Comparison of ENCODE assay signal across 1 cellular context in genomic region chr5:112860929-112861637, GRCh38.
TF ChIP-seq lines count a peak whose summit lies in the region.

Gene SRP19, plus strand, starts transcription at chr5:112861287. Its CDS starts 90 bp downstream, at chr5:112861377.

TF ChIP-seq in HepG2, 621 proteins besides CTCF, POLR2A, EP300 and RAD21 (continued from another document and continues in another):
- TF ChIP-seq ZNF407 (CRISPR knock-in tag; IDR thresholded peaks at IDR 0.05; ENCODE audit: not compliant biosample characterization) (no peak), RBM22 (optimal IDR thresholded peaks at IDR 0.05; ENCODE audit: low read length) (no peak), NFYB (CRISPR knock-in tag; IDR thresholded peaks at IDR 0.05) (peak; percentile 89), MXI1 (IDR thresholded peaks at IDR 0.05; ENCODE audit: borderline replicate concordance, low read depth, low read length) (peak; percentile 82; the same call in 2 of the 3 replicates), KDM4B (CRISPR knock-in tag; IDR thresholded peaks at IDR 0.05) (peak; percentile 8; the same call in 1 of the 2 replicates), DBP (CRISPR knock-in tag; IDR thresholded peaks at IDR 0.05; ENCODE audit: not compliant biosample characterization) (peak; percentile 95), CREM (IDR thresholded peaks at IDR 0.05) (peak; percentile 91), CREM (CRISPR knock-in tag; IDR thresholded peaks at IDR 0.05) (no peak; the same call in 1 of the 2 replicates), SIX1 (CRISPR knock-in tag; IDR thresholded peaks at IDR 0.05; ENCODE audit: borderline replicate concordance) (no peak), TAF15 (IDR thresholded peaks at IDR 0.05; ENCODE audit: low read depth, low read length, poor library complexity, severe bottlenecking) (no peak), TOE1 (CRISPR knock-in tag; IDR thresholded peaks at IDR 0.05) (peak; percentile 85), ZNF740 (CRISPR knock-in tag; IDR thresholded peaks at IDR 0.05) (peak; percentile 73; the same call in 1 of the 2 replicates), STAG1 (CRISPR knock-in tag; IDR thresholded peaks at IDR 0.05) (no peak), ZNF296 (CRISPR knock-in tag; conservative IDR thresholded peaks at IDR 0.05) (no peak), ZNF510 (CRISPR knock-in tag; IDR thresholded peaks at IDR 0.05; ENCODE audit: low read depth) (peak; percentile 48; the same call in 1 of the 2 replicates), ONECUT2 (CRISPR knock-in tag; IDR thresholded peaks at IDR 0.05) (peak; percentile 61; the same call in 1 of the 2 replicates), ZNF768 (CRISPR knock-in tag; IDR thresholded peaks at IDR 0.05) (peak; percentile 64), TAF1 (CRISPR knock-in tag; IDR thresholded peaks at IDR 0.05) (peak; percentile 68; the same call in 1 of the 2 replicates), TFDP2 (CRISPR knock-in tag; IDR thresholded peaks at IDR 0.05) (peak; percentile 94), CENPBD1 (CRISPR knock-in tag; IDR thresholded peaks at IDR 0.05; ENCODE audit: borderline replicate concordance, low read depth) (peak; percentile 77; the same call in 1 of the 2 replicates), ZFP1 (CRISPR knock-in tag; IDR thresholded peaks at IDR 0.05) (peak; percentile 81; the same call in 1 of the 2 replicates), CREB3 (CRISPR knock-in tag; IDR thresholded peaks at IDR 0.05) (peak; percentile 98), ZMYM2 (CRISPR knock-in tag; IDR thresholded peaks at IDR 0.05) (peak; percentile 77; the same call in 1 of the 2 replicates), MEIS1 (CRISPR knock-in tag; IDR thresholded peaks at IDR 0.05; ENCODE audit: borderline replicate concordance) (peak; percentile 68; the same call in 1 of the 2 replicates), REXO4 (CRISPR knock-in tag; IDR thresholded peaks at IDR 0.05; ENCODE audit: borderline replicate concordance) (peak; percentile 91; the same call in 1 of the 2 replicates), HNF4A (CRISPR knock-in tag; IDR thresholded peaks at IDR 0.05) (0 out of 2 replicates have a peak, but pooled peaks have one; percentile 20), TSC22D2 (CRISPR knock-in tag; IDR thresholded peaks at IDR 0.05; ENCODE audit: borderline replicate concordance) (peak; percentile 87), ZNF143 (CRISPR knock-in tag; IDR thresholded peaks at IDR 0.05) (peak; percentile 44; the same call in 1 of the 2 replicates), CEBPG (CRISPR knock-in tag; IDR thresholded peaks at IDR 0.05) (peak; percentile 42; the same call in 1 of the 2 replicates), GTF3A (CRISPR knock-in tag; conservative IDR thresholded peaks at IDR 0.05) (no peak), ZNF124 (CRISPR knock-in tag; IDR thresholded peaks at IDR 0.05) (peak; percentile 79), ZNF333 (CRISPR knock-in tag; IDR thresholded peaks at IDR 0.05; ENCODE audit: borderline replicate concordance) (no peak), MAFG (CRISPR knock-in tag; IDR thresholded peaks at IDR 0.05) (no peak), RCOR2 (CRISPR knock-in tag; IDR thresholded peaks at IDR 0.05) (no peak), KLF15 (CRISPR knock-in tag; IDR thresholded peaks at IDR 0.05; ENCODE audit: borderline replicate concordance) (peak; percentile 59), ATF7-NPFF (CRISPR knock-in tag; IDR thresholded peaks at IDR 0.05; ENCODE audit: low read depth) (peak; percentile 74), PHB2 (IDR thresholded peaks at IDR 0.05; ENCODE audit: partially characterized antibody) (no peak), SETDB1 (CRISPR knock-in tag; IDR thresholded peaks at IDR 0.05; ENCODE audit: borderline replicate concordance) (peak; percentile 94), HNRNPL (IDR thresholded peaks at IDR 0.05; ENCODE audit: low read depth, low read length) (no peak), HNRNPUL1 (IDR thresholded peaks at IDR 0.05; ENCODE audit: low read depth, low read length) (no peak), EZH2 (conservative IDR thresholded peaks at IDR 0.05; ENCODE audit: low read depth, low read length) (no peak)
- TF ChIP-seq, protein P1, sequence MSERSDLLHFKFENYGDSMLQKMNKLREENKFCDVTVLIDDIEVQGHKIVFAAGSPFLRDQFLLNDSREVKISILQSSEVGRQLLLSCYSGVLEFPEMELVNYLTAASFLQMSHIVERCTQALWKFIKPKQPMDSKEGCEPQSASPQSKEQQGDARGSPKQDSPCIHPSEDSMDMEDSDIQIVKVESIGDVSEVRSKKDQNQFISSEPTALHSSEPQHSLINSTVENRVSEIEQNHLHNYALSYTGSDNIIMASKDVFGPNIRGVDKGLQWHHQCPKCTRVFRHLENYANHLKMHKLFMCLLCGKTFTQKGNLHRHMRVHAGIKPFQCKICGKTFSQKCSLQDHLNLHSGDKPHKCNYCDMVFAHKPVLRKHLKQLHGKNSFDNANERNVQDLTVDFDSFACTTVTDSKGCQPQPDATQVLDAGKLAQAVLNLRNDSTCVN (CRISPR knock-in tag; IDR thresholded peaks at IDR 0.05; ENCODE audit: borderline replicate concordance) = peak; percentile 82
- TF ChIP-seq, protein P2, sequence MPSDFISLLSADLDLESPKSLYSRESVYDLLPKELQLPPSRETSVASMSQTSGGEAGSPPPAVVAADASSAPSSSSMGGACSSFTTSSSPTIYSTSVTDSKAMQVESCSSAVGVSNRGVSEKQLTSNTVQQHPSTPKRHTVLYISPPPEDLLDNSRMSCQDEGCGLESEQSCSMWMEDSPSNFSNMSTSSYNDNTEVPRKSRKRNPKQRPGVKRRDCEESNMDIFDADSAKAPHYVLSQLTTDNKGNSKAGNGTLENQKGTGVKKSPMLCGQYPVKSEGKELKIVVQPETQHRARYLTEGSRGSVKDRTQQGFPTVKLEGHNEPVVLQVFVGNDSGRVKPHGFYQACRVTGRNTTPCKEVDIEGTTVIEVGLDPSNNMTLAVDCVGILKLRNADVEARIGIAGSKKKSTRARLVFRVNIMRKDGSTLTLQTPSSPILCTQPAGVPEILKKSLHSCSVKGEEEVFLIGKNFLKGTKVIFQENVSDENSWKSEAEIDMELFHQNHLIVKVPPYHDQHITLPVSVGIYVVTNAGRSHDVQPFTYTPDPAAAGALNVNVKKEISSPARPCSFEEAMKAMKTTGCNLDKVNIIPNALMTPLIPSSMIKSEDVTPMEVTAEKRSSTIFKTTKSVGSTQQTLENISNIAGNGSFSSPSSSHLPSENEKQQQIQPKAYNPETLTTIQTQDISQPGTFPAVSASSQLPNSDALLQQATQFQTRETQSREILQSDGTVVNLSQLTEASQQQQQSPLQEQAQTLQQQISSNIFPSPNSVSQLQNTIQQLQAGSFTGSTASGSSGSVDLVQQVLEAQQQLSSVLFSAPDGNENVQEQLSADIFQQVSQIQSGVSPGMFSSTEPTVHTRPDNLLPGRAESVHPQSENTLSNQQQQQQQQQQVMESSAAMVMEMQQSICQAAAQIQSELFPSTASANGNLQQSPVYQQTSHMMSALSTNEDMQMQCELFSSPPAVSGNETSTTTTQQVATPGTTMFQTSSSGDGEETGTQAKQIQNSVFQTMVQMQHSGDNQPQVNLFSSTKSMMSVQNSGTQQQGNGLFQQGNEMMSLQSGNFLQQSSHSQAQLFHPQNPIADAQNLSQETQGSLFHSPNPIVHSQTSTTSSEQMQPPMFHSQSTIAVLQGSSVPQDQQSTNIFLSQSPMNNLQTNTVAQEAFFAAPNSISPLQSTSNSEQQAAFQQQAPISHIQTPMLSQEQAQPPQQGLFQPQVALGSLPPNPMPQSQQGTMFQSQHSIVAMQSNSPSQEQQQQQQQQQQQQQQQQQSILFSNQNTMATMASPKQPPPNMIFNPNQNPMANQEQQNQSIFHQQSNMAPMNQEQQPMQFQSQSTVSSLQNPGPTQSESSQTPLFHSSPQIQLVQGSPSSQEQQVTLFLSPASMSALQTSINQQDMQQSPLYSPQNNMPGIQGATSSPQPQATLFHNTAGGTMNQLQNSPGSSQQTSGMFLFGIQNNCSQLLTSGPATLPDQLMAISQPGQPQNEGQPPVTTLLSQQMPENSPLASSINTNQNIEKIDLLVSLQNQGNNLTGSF (CRISPR knock-in tag; IDR thresholded peaks at IDR 0.05) = peak; percentile 97
- TF ChIP-seq, protein P3, sequence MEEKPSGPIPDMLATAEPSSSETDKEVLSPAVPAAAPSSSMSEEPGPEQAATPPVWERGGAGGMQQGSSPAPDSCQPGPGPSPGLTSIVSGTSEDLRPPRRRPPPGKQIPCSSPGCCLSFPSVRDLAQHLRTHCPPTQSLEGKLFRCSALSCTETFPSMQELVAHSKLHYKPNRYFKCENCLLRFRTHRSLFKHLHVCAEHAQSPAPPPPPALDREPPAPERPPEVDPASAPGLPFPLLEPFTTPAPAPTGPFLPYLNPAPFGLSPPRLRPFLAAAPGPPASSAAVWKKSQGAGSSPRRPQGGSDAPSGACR (CRISPR knock-in tag; IDR thresholded peaks at IDR 0.05) = no peak
